In genomic region chr9:33125871-33126822, GRCh38 we compare ENCODE assay signal across 8 cellular contexts. TPM values are rescaled to one million over a fixed set of nuclear protein-coding genes. Genes with fewer than 3 reads are reported as not detected.
A peak's percentile ranks its signal among the peaks of the same experiment; 100 is the strongest.
DNase-seq lines count a peak whose midpoint lies in the region; ATAC-seq and TF ChIP-seq lines count a peak whose summit lies in the region.
"Had no signal": no experiment of that assay in that cellular context is flagged by ENCODE, and none has a peak within 500 bp of the region (broad histone marks: within the 10 kb centered on the region; RNA-seq: fewer than 3 reads in every experiment).

No MANE protein-coding gene starts in this region.

- no peak overlapping the region for H2BK5ac ChIP-seq in IMR-90 (ENCODE audit: low read depth, low read length, poor library complexity, severe bottlenecking)

- no peak overlapping the region for H2BK120ac ChIP-seq in IMR-90 (ENCODE audit: low read depth, low read length)

- no peak overlapping the region for H4K8ac ChIP-seq in IMR-90 (ENCODE audit: low read depth in 2 of 2, low read length in 2 of 2)

- intact Hi-C loops in IMR-90 (cut with micrococcal nuclease), result no loop called here

- H4K5ac ChIP-seq in IMR-90 (ENCODE audit: low read depth, low read length), result no peak overlapping the region

- in situ Hi-C loops in IMR-90 (cut with MboI; ENCODE audit: low sequenced_read_pairs), result no loop called here

- H2AK9ac ChIP-seq in IMR-90 (replicated peaks; ENCODE audit: low read depth, low read length, poor library complexity), result no peak overlapping the region

- H3K18ac ChIP-seq in IMR-90 (ENCODE audit: low read depth, low read length), result no peak overlapping the region

- H3K27ac ChIP-seq in IMR-90 (ENCODE audit: insufficient read depth, low read length), result no peak overlapping the region

- dilution Hi-C loops in IMR-90 (cut with HindIII; ENCODE audit: low sequenced_read_pairs, unreplicated experiment), result no loop called here

- no TSS peak for BruUV-seq in IMR-90 (replicated peaks; lab: Mats Ljungman, UMichigan)

- peaks cover 7% of the 10 kb centered on the region; the same call in 1 of the 2 replicates for H4K20me1 ChIP-seq in IMR-90 (ENCODE audit: insufficient read depth, low read length)

- H3K14ac ChIP-seq in IMR-90 (replicated peaks; ENCODE audit: low read depth, low read length), result no peak overlapping the region

- peaks cover 24% of the 10 kb centered on the region for H3K9me1 ChIP-seq in IMR-90 (ENCODE audit: insufficient read depth, low read length)

- 89% methylated on average over 5 of the region's 8 CpGs; no CpG with 5 or more reads in 1 of the 2 experiments for WGBS in IMR-90 (ENCODE audit: extremely low coverage in 2 of 2, insufficient read length in 1 of 2), 2 experiments

- H3K36me3 ChIP-seq in IMR-90 (ENCODE audit: control insufficient read depth, insufficient read depth, low read length), result peaks cover 31% of the 10 kb centered on the region

- H3K4me2 ChIP-seq in IMR-90 (ENCODE audit: low read depth, low read length), result no peak overlapping the region

- no peaks in the 10 kb centered on the region for H3K27me3 ChIP-seq in IMR-90 (ENCODE audit: control insufficient read depth, insufficient read depth, low read length)

- no peaks in the 10 kb centered on the region for H3K27me3 Mint-ChIP-seq in stimulated activated naive B cell treated with anti-CD40 and anti-IgM and Interleukin-4, amounts not matched to agents 10 μg/mL and 1 μg/mL and 100 μg/mL, for 72 hours

- H2AFZ ChIP-seq in IMR-90 (replicated peaks; ENCODE audit: low read length, poor library complexity), result no peak overlapping the region

- peaks cover 72 to 88% of the 10 kb centered on the region in 2 donors for H3K4me1 Mint-ChIP-seq in stimulated activated naive B cell treated with anti-CD40 and anti-IgM and Interleukin-4, amounts not matched to agents 10 μg/mL and 1 μg/mL and 100 μg/mL, for 72 hours

- no peaks in the 10 kb centered on the region for H3K9me3 Mint-ChIP-seq in stimulated activated naive B cell treated with anti-CD40 and anti-IgM and Interleukin-4, amounts not matched to agents 10 μg/mL and 1 μg/mL and 100 μg/mL, for 72 hours

- H3K9me3 ChIP-seq in IMR-90 (ENCODE audit: control insufficient read depth, insufficient read depth, low read length), result no peaks in the 10 kb centered on the region

- H3K4me3 Mint-ChIP-seq in stimulated activated naive B cell treated with anti-CD40 and anti-IgM and Interleukin-4, amounts not matched to agents 10 μg/mL and 1 μg/mL and 100 μg/mL, for 72 hours, result peak overlapping the region; percentile 66 to 74

- POLR2A ChIA-PET in IMR-90 (lab: Charles Lee; ENCODE audit: unreplicated experiment), result no interaction called here

- no peak for TF ChIP-seq CTCF in IMR-90 (conservative IDR thresholded peaks at IDR 0.05; ENCODE audit: low read depth, low read length)
- TF ChIP-seq CTCF in fibroblast of pulmonary artery (IDR thresholded peaks at IDR 0.05; ENCODE audit: low read length, missing control alignments), result no peak

- peaks cover 46 to 78% of the 10 kb centered on the region in 2 experiments for H3K79me1 ChIP-seq in IMR-90 (ENCODE audit: low read depth in 1 of 2, low read length in 2 of 2)

- no peak overlapping the region for H3K56ac ChIP-seq in IMR-90 (ENCODE audit: extremely low read depth, insufficient read depth, low read length)

- no peak overlapping the region for H4K91ac ChIP-seq in IMR-90 (ENCODE audit: insufficient read depth, low read depth, low read length)

- peak overlapping the region; percentile 93 for H3K27ac Mint-ChIP-seq in stimulated activated naive B cell treated with anti-CD40 and anti-IgM and Interleukin-4, amounts not matched to agents 10 μg/mL and 1 μg/mL and 100 μg/mL, for 72 hours

- no peak overlapping the region for H2BK20ac ChIP-seq in IMR-90 (ENCODE audit: low read depth, low read length)

- no peak overlapping the region for H2BK15ac ChIP-seq in IMR-90 (ENCODE audit: low read depth, low read length)

- H3K4me3 ChIP-seq in IMR-90 (ENCODE audit: insufficient read depth, low read depth, low read length), result no peak overlapping the region
- H3K4me3 ChIP-seq in fibroblast of pulmonary artery (replicated peaks; ENCODE audit: low read depth, low read length), result no peak overlapping the region

- H3K23ac ChIP-seq in IMR-90 (ENCODE audit: low read depth, low read length), result 0 out of 2 replicates have a peak overlapping the region, but pooled peaks have one; percentile 24

- ATAC-seq in GM19468 (IDR thresholded peaks at IDR 0.05; ENCODE audit: extremely low read depth, unreplicated experiment), result peak; percentile 28
- peak; percentile 68 for ATAC-seq in IMR-90 (ENCODE audit: low read depth)
- ATAC-seq in stimulated activated naive B cell treated with anti-CD40 and anti-IgM and Interleukin-4, amounts not matched to agents 10 μg/mL and 1 μg/mL and 100 μg/mL, for 72 hours (replicated peaks), result peak; percentile 73 to 78

- H3K9ac ChIP-seq in IMR-90 (ENCODE audit: low read depth, low read length), result no peak overlapping the region

- no peak for TF ChIP-seq POLR2A in IMR-90 (IDR thresholded peaks at IDR 0.05; ENCODE audit: low read depth, low read length)

- peak; percentile 65 for DNase-seq in IMR-90
- peak; percentile 40 for DNase-seq in fibroblast of pulmonary artery (ENCODE audit: low read depth)
- peak; percentile 58 for DNase-seq in stimulated activated naive B cell treated with anti-CD40 and anti-IgM and Interleukin-4, amounts not matched to agents 10 μg/mL and 1 μg/mL and 100 μg/mL, for 72 hours
- no peak for DNase-seq in NCI-H2227 treated with DMSO at 0.1 percent for 48 hours (lab: John Stamatoyannopoulos, UW)
- no peak for DNase-seq in stimulated activated CD4-positive, alpha-beta T cell treated with anti-CD3 and anti-CD28 coated beads, Interleukin-4, amount 100 ng/mL, for 24 hours
- DNase-seq in KG1 (lab: John Stamatoyannopoulos, UW), result no peak
- DNase-seq: nucleus accumbens had no signal

- TF ChIP-seq RAD21 in IMR-90 (IDR thresholded peaks at IDR 0.05; ENCODE audit: low read length), result no peak

- H3K36me3 Mint-ChIP-seq in stimulated activated naive B cell treated with anti-CD40 and anti-IgM and Interleukin-4, amounts not matched to agents 10 μg/mL and 1 μg/mL and 100 μg/mL, for 72 hours, result peaks cover 36 to 84% of the 10 kb centered on the region in 2 donors

- no peak overlapping the region for H3K4ac ChIP-seq in IMR-90 (ENCODE audit: low read depth, low read length)

- H2AK5ac ChIP-seq in IMR-90 (ENCODE audit: low read depth, low read length), result no peak overlapping the region

- H3K4me1 ChIP-seq in IMR-90 (ENCODE audit: control insufficient read depth, insufficient read depth, low read length), result peaks cover 12% of the 10 kb centered on the region

- CTCF ChIA-PET in IMR-90 (lab: Yijun Ruan, JAX), result no interaction called here

TF ChIP-seq in IMR-90, 13 proteins besides CTCF, POLR2A, EP300 and RAD21:
- TF ChIP-seq RFX5 (IDR thresholded peaks at IDR 0.05; ENCODE audit: low read depth, low read length) (no peak), MXI1 (IDR thresholded peaks at IDR 0.05; ENCODE audit: borderline replicate concordance, low read depth, low read length) (peak; percentile 47; the same call in 1 of the 2 replicates), CEBPB (IDR thresholded peaks at IDR 0.05; ENCODE audit: low read depth, low read length) (no peak)

RNA-seq across cellular contexts. Expression of gene B4GALT1, which starts 41.0 kb away (rescaled TPM):
- 8.8 and 11.9 TPM in 2 replicates for total RNA-seq in IMR-90 (2012; rRNA removed)
- polyA plus RNA-seq in IMR-90 (2012; rRNA removed), result 37.6 and 37.8 TPM in 2 replicates
- 28.7 and 34.0 TPM in 2 replicates for polyA plus RNA-seq in IMR-90 (2012; cell fraction: cytosol; rRNA removed)
- polyA plus RNA-seq in IMR-90 (2012; cell fraction: nucleus; rRNA removed; ENCODE audit: low replicate concordance), result 15.4 and 23.3 TPM in 2 replicates

RNA-seq across cellular contexts. Expression of gene SMU1, which starts 49.7 kb away (rescaled TPM):
- total RNA-seq in IMR-90 (2012; rRNA removed), result 36.0 and 37.8 TPM in 2 replicates
- 8.6 and 11.1 TPM in 2 replicates for polyA plus RNA-seq in IMR-90 (2012; rRNA removed)
- polyA plus RNA-seq in IMR-90 (2012; cell fraction: cytosol; rRNA removed), result 3.0 and 4.1 TPM in 2 replicates
- polyA plus RNA-seq in IMR-90 (2012; cell fraction: nucleus; rRNA removed; ENCODE audit: low replicate concordance), result 1.4 and 6.1 TPM in 2 replicates

Comparison
In these comparisons a context has a peak if more than half of its experiments do, and no peak if none do; other contexts are left out.
1. DNase-seq: peak in IMR-90 (single experiment), fibroblast of pulmonary artery (single experiment) and stimulated activated naive B cell treated with anti-CD40 and anti-IgM and Interleukin-4, amounts not matched to agents 10 μg/mL and 1 μg/mL and 100 μg/mL, for 72 hours (single experiment); none in NCI-H2227 treated with DMSO at 0.1 percent for 48 hours (single experiment), stimulated activated CD4-positive, alpha-beta T cell treated with anti-CD3 and anti-CD28 coated beads, Interleukin-4, amount 100 ng/mL, for 24 hours (single experiment) and KG1 (single experiment).
2. Peak in every context shown above with its lines, with median percentiles within 50 percentile points of each other: ATAC-seq.